In the genomic region with DNA sequence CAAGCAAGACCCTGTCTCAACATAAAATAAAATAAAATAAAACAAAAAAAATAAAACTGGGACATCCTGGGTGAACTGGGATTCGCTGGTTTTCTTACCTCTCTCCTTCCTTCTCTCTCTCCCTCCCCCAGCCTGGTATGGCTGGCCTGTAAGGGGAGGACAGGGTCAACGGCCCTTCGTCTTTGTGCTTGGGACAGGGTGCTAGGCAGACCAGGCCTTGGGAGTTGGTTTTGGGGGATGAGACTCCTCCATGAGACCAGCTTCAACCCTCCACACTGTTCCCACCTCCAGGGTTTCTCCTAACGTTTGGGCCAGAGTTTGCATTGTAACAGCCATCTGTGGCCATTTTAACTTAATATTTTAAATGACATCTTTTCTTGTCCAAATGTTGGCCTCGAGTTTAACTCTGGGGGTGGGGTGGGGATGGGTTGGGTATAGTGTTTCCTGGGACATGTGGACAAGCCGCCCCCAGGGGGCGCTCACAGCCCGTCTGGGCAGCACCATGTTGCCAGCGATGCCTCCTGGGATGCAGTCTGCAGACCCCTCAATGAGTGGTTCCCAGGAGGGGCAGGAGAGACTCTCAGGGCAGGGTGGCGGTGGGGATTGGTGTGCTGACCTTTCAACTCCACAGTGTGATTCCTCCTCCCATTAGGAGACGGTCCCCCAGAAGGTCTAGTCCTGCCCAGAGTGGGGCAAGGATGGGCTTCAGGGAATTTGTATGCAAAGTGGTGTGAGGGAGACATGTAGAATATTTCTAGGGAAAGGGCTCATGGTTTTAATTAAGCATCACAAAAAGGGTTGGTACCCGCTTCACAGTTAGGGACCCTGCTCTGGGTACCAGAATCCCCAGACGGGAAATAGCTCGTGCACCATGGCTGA, we compare ENCODE assay signal across 8 cellular contexts. TPM values are rescaled to one million over a fixed set of nuclear protein-coding genes. Genes with fewer than 3 reads are reported as not detected.
A peak's percentile ranks its signal among the peaks of the same experiment; 100 is the strongest.
DNase-seq lines count a peak whose midpoint lies in the region; ATAC-seq lines count a peak whose summit lies in the region.

No MANE protein-coding gene starts in this region.

- no peak overlapping the region for H3K4me3 Mint-ChIP-seq in activated CD4-positive, alpha-beta memory T cell treated with anti-CD3 and anti-CD28 coated beads for 36 hours
- H3K4me3 Mint-ChIP-seq in effector memory CD8-positive, alpha-beta T cell, result no peak overlapping the region
- H3K4me3 Mint-ChIP-seq in stimulated activated effector memory CD8-positive, alpha-beta T cell treated with anti-CD3 and anti-CD28 coated beads, Interleukin-12 subunit alpha, Interleukin-12 subunit beta, amount 100 ng/mL, for 72 hours, result no peak overlapping the region

- H3K36me3 Mint-ChIP-seq in activated CD4-positive, alpha-beta memory T cell treated with anti-CD3 and anti-CD28 coated beads for 36 hours, result no peaks in the 10 kb centered on the region
- H3K36me3 Mint-ChIP-seq in effector memory CD8-positive, alpha-beta T cell (ENCODE audit: insufficient read depth), result no peaks in the 10 kb centered on the region
- no peaks in the 10 kb centered on the region for H3K36me3 Mint-ChIP-seq in stimulated activated effector memory CD8-positive, alpha-beta T cell treated with anti-CD3 and anti-CD28 coated beads, Interleukin-12 subunit alpha, Interleukin-12 subunit beta, amount 100 ng/mL, for 72 hours

- intact Hi-C loops in activated CD4-positive, alpha-beta memory T cell treated with anti-CD3 and anti-CD28 coated beads for 36 hours (cut with micrococcal nuclease), result loop anchor here (1.0 to 5.0 kb wide), 2 partner anchors 169 to 248 kb away; no protein-coding TSS in a partner anchor

- H3K4me1 Mint-ChIP-seq in activated CD4-positive, alpha-beta memory T cell treated with anti-CD3 and anti-CD28 coated beads for 36 hours (ENCODE audit: low read depth), result no peaks in the 10 kb centered on the region
- H3K4me1 Mint-ChIP-seq in effector memory CD8-positive, alpha-beta T cell (ENCODE audit: low read depth in 2 of 2), result peaks cover 0 to under 1% of the 10 kb centered on the region in 2 donors
- peaks cover under 1% of the 10 kb centered on the region for H3K4me1 Mint-ChIP-seq in stimulated activated effector memory CD8-positive, alpha-beta T cell treated with anti-CD3 and anti-CD28 coated beads, Interleukin-12 subunit alpha, Interleukin-12 subunit beta, amount 100 ng/mL, for 72 hours

- ATAC-seq in effector memory CD8-positive, alpha-beta T cell (replicated peaks), result no peak
- ATAC-seq in stimulated activated effector memory CD8-positive, alpha-beta T cell treated with anti-CD3 and anti-CD28 coated beads, Interleukin-12 subunit alpha, Interleukin-12 subunit beta, amount 100 ng/mL, for 72 hours, result peak; percentile 77
- no peak for ATAC-seq in GM21723 (IDR thresholded peaks at IDR 0.05; ENCODE audit: unreplicated experiment)

- POLR2A ChIA-PET in activated CD4-positive, alpha-beta memory T cell treated with anti-CD3 and anti-CD28 coated beads for 36 hours (lab: Charles Lee), result interaction anchor here (0.6 kb wide), 1 partner anchor 13 kb away, joined by 3 read pairs; no protein-coding TSS in a partner anchor

- CTCF ChIA-PET in activated CD4-positive, alpha-beta memory T cell treated with anti-CD3 and anti-CD28 coated beads for 36 hours (lab: Charles Lee), result interaction anchor here (0.6 to 7.8 kb wide), 12 partner anchors 9 to 300 kb away, joined by 3 to 95 read pairs (median 4); no protein-coding TSS in a partner anchor

- H3K27ac Mint-ChIP-seq in activated CD4-positive, alpha-beta memory T cell treated with anti-CD3 and anti-CD28 coated beads for 36 hours, result no peak overlapping the region
- H3K27ac Mint-ChIP-seq in effector memory CD8-positive, alpha-beta T cell, result no peak overlapping the region
- H3K27ac Mint-ChIP-seq in stimulated activated effector memory CD8-positive, alpha-beta T cell treated with anti-CD3 and anti-CD28 coated beads, Interleukin-12 subunit alpha, Interleukin-12 subunit beta, amount 100 ng/mL, for 72 hours, result no peak overlapping the region

- DNase-seq in SIG-M5 treated with dmso at 0.1 percent for 504 hours (lab: John Stamatoyannopoulos, UW; ENCODE audit: unreplicated experiment) (peak; percentile 42), SIG-M5 (lab: John Stamatoyannopoulos, UW) (no peak), NCI-H69 (lab: John Stamatoyannopoulos, UW) (peak; percentile 74), mucosa of gallbladder (ENCODE audit: low spot score) (peak; percentile 55)
- DNase-seq in activated CD4-positive, alpha-beta memory T cell treated with anti-CD3 and anti-CD28 coated beads for 36 hours, result peak; percentile 71
- peak; percentile 16 to 46 (median 31) for DNase-seq in effector memory CD8-positive, alpha-beta T cell
- peak; percentile 40 to 78 for DNase-seq in stimulated activated effector memory CD8-positive, alpha-beta T cell treated with anti-CD3 and anti-CD28 coated beads, Interleukin-12 subunit alpha, Interleukin-12 subunit beta, amount 100 ng/mL, for 72 hours (ENCODE audit: low spot score in 2 of 2)

- H3K27me3 Mint-ChIP-seq in activated CD4-positive, alpha-beta memory T cell treated with anti-CD3 and anti-CD28 coated beads for 36 hours, result peaks cover 5% of the 10 kb centered on the region
- H3K27me3 Mint-ChIP-seq in effector memory CD8-positive, alpha-beta T cell, result peaks cover 12 to 41% of the 10 kb centered on the region in 2 donors

- H3K9me3 Mint-ChIP-seq in activated CD4-positive, alpha-beta memory T cell treated with anti-CD3 and anti-CD28 coated beads for 36 hours, result no peaks in the 10 kb centered on the region
- no peaks in the 10 kb centered on the region for H3K9me3 Mint-ChIP-seq in effector memory CD8-positive, alpha-beta T cell
- no peaks in the 10 kb centered on the region for H3K9me3 Mint-ChIP-seq in stimulated activated effector memory CD8-positive, alpha-beta T cell treated with anti-CD3 and anti-CD28 coated beads, Interleukin-12 subunit alpha, Interleukin-12 subunit beta, amount 100 ng/mL, for 72 hours

RNA-seq across cellular contexts. Expression of gene LCTL, which starts 37.7 kb away (rescaled TPM):
- total RNA-seq in activated CD4-positive, alpha-beta memory T cell treated with anti-CD3 and anti-CD28 coated beads for 36 hours, result not detected
- total RNA-seq in mucosa of gallbladder, result not detected
